Comparison of ENCODE assay signal across 13 cellular contexts in genomic region chr7:151592868-151593486, GRCh38.
DNase-seq lines count a peak whose midpoint lies in the region; ATAC-seq lines count a peak whose summit lies in the region.
"Had no signal": no experiment of that assay in that cellular context is flagged by ENCODE, and none has a peak within 500 bp of the region (broad histone marks: within the 10 kb centered on the region; RNA-seq: fewer than 3 reads in every experiment).

No MANE protein-coding gene starts in this region.

- peak; percentile 38 for ATAC-seq in sciatic nerve
- ATAC-seq in HG03095 (IDR thresholded peaks at IDR 0.05; ENCODE audit: unreplicated experiment) = no peak
- ATAC-seq: activated CD4-positive, alpha-beta T cell treated with anti-CD3 and anti-CD28 coated beads for 36 hours had no signal

- H3K27me3 ChIP-seq in SJSA1 (replicated peaks) = no peaks in the 10 kb centered on the region
- H3K27me3 ChIP-seq: SJCRH30 had no signal

- H3K36me3 ChIP-seq in SJSA1 = peaks cover 53% of the 10 kb centered on the region
- H3K36me3 ChIP-seq: SJCRH30 had no signal

- peaks cover 35% of the 10 kb centered on the region for H3K4me1 ChIP-seq in SJSA1 (replicated peaks)

- intact Hi-C loops in sciatic nerve (cut with DNase I) = no loop called here
- intact Hi-C loops in posterior vena cava (cut with DNase I) = no loop called here

- DNase-seq in GM04504 (ENCODE audit: low read depth) (peak; percentile 90), SJSA1 (ENCODE audit: low read depth in 1 of 2, low spot score in 2 of 2) (peak; percentile 72 to 90), fibroblast of peridontal ligament (ENCODE audit: extremely low read depth) (peak; percentile 93), sciatic nerve (ENCODE audit: low spot score) (no peak), KG1 (lab: John Stamatoyannopoulos, UW) (no peak), posterior vena cava (ENCODE audit: low spot score) (no peak)
- no peak for DNase-seq in activated CD4-positive, CD25-positive, alpha-beta regulatory T cell treated with anti-CD3 and anti-CD28 coated beads, Interleukin-2, amount 50 U/mL, for 72 hours
- DNase-seq: activated CD4-positive, alpha-beta T cell treated with anti-CD3 and anti-CD28 coated beads for 36 hours; immature natural killer cell; NCI-H446; nucleus accumbens; SJCRH30 had no signal

- H3K27ac ChIP-seq in SJSA1 = peak overlapping the region; percentile 88
- H3K27ac ChIP-seq: SJCRH30 had no signal

- H3K9me3 ChIP-seq in SJSA1 (replicated peaks) = no peaks in the 10 kb centered on the region
- H3K9me3 ChIP-seq: SJCRH30 had no signal

- H3K4me3 ChIP-seq in SJSA1 = no peak overlapping the region
- H3K4me3 ChIP-seq: SJCRH30 had no signal

Comparison
In these comparisons a context has a peak if more than half of its experiments do, and no peak if none do; other contexts are left out.
1. DNase-seq: peak in GM04504 (single experiment), SJSA1 (2 of 2) and fibroblast of peridontal ligament (single experiment); none in sciatic nerve (single experiment), KG1 (single experiment), posterior vena cava (single experiment) and activated CD4-positive, CD25-positive, alpha-beta regulatory T cell treated with anti-CD3 and anti-CD28 coated beads, Interleukin-2, amount 50 U/mL, for 72 hours (single experiment).